18 cellular contexts compared by ENCODE assay signal in genomic region chr3:86869536-86869935, GRCh38.
"Had no signal": no experiment of that assay in that cellular context is flagged by ENCODE, and none has a peak within 500 bp of the region (broad histone marks: within the 10 kb centered on the region; RNA-seq: fewer than 3 reads in every experiment).

No MANE protein-coding gene starts in this region.

- H3K27ac ChIP-seq: ascending aorta, ovary, stomach, upper lobe of left lung, WERI-Rb-1 had no signal

- H3K4me3 Mint-ChIP-seq: activated naive CD4-positive, alpha-beta T cell treated with anti-CD3 and anti-CD28 coated beads, Interleukin-2, amount 50 U/mL, for 24 hours; nephron progenitor cell; stimulated activated effector memory CD8-positive, alpha-beta T cell treated with anti-CD3 and anti-CD28 coated beads, Interleukin-12 subunit alpha, Interleukin-12 subunit beta, amount 100 ng/mL, for 72 hours had no signal

- H3K36me3 Mint-ChIP-seq: activated naive CD4-positive, alpha-beta T cell treated with anti-CD3 and anti-CD28 coated beads, Interleukin-2, amount 50 U/mL, for 24 hours; stimulated activated effector memory CD8-positive, alpha-beta T cell treated with anti-CD3 and anti-CD28 coated beads, Interleukin-12 subunit alpha, Interleukin-12 subunit beta, amount 100 ng/mL, for 72 hours had no signal

- H3K9me3 ChIP-seq: ascending aorta, ovary, stomach, upper lobe of left lung had no signal

- DNase-seq: activated CD4-positive, alpha-beta T cell treated with anti-CD3 and anti-CD28 coated beads for 1 hour; activated CD8-positive, alpha-beta memory T cell treated with anti-CD3 and anti-CD28 coated beads for 24 hours; activated CD8-positive, alpha-beta memory T cell treated with anti-CD3 and anti-CD28 coated beads, Interleukin-2, amount 50 U/mL, for 48 hours; activated effector memory CD4-positive, alpha-beta T cell treated with anti-CD3 and anti-CD28 coated beads, Interleukin-2, amount 50 U/mL, for 16 hours; activated T-cell treated with anti-CD3 and anti-CD28 coated beads, Interleukin-2, amount 50 U/mL, for 48 hours; cerebellar nuclear complex; effector CD4-positive, alpha-beta T cell; nephron progenitor cell; ovary; stimulated activated CD4-positive, alpha-beta T cell treated with anti-CD3 and anti-CD28 coated beads, Interleukin-4, amount 100 ng/mL, for 24 hours; stomach; SW 1271; T-helper 2 cell; upper lobe of left lung; WERI-Rb-1 had no signal

- H3K27ac Mint-ChIP-seq: activated naive CD4-positive, alpha-beta T cell treated with anti-CD3 and anti-CD28 coated beads, Interleukin-2, amount 50 U/mL, for 24 hours; nephron progenitor cell; stimulated activated effector memory CD8-positive, alpha-beta T cell treated with anti-CD3 and anti-CD28 coated beads, Interleukin-12 subunit alpha, Interleukin-12 subunit beta, amount 100 ng/mL, for 72 hours had no signal

- H3K27me3 Mint-ChIP-seq: activated naive CD4-positive, alpha-beta T cell treated with anti-CD3 and anti-CD28 coated beads, Interleukin-2, amount 50 U/mL, for 24 hours had no signal

- H3K4me3 ChIP-seq: ascending aorta, ovary, stomach, upper lobe of left lung had no signal

- H3K27me3 ChIP-seq: ascending aorta, ovary, stomach, upper lobe of left lung had no signal

- H3K4me1 ChIP-seq: ascending aorta, stomach, upper lobe of left lung had no signal

- H3K36me3 ChIP-seq: ascending aorta, ovary, stomach, upper lobe of left lung, WERI-Rb-1 had no signal

- H3K4me1 Mint-ChIP-seq: activated naive CD4-positive, alpha-beta T cell treated with anti-CD3 and anti-CD28 coated beads, Interleukin-2, amount 50 U/mL, for 24 hours; nephron progenitor cell; stimulated activated effector memory CD8-positive, alpha-beta T cell treated with anti-CD3 and anti-CD28 coated beads, Interleukin-12 subunit alpha, Interleukin-12 subunit beta, amount 100 ng/mL, for 72 hours had no signal
